In genomic region chr12:100186071-100186470, GRCh38 we compare ENCODE assay signal across 21 cellular contexts. TPM values are rescaled to one million over a fixed set of nuclear protein-coding genes. Genes with fewer than 3 reads are reported as not detected.
A peak's percentile ranks its signal among the peaks of the same experiment; 100 is the strongest.
DNase-seq lines count a peak whose midpoint lies in the region; ATAC-seq, FAIRE-seq and TF ChIP-seq lines count a peak whose summit lies in the region.
"Had no signal": no experiment of that assay in that cellular context is flagged by ENCODE, and none has a peak within 500 bp of the region (broad histone marks: within the 10 kb centered on the region; RNA-seq: fewer than 3 reads in every experiment).

No MANE protein-coding gene starts in this region.

- WGBS in GM23248 (ENCODE audit: low coverage in 1 of 2, low lambda C conversion rate in 2 of 2, missing lambda C conversion rate in 2 of 2), 2 experiments = 11% methylated on average over 6 of the region's 6 CpGs
- 94% methylated on average over 6 of the region's 6 CpGs for WGBS in GM12878 (ENCODE audit: insufficient coverage, insufficient replicate concordance, low lambda C conversion rate, missing lambda C conversion rate)
- 39% methylated on average over 6 of the region's 6 CpGs for WGBS in right cardiac atrium

- H3K9me3 ChIP-seq in GM23248 (ENCODE audit: low read depth) (no peaks in the 10 kb centered on the region), GM12878 (replicated peaks; ENCODE audit: control insufficient read depth, insufficient read depth, low read length) (no peaks in the 10 kb centered on the region; the same call in 2 of the 3 replicates), right cardiac atrium (ENCODE audit: control insufficient read depth, low read length) (no peaks in the 10 kb centered on the region), skeletal muscle satellite cell (replicated peaks; ENCODE audit: low read length) (no peaks in the 10 kb centered on the region), HAP-1 (no peaks in the 10 kb centered on the region)
- H3K9me3 ChIP-seq: adrenal gland, heart right ventricle had no signal

- H3K36me3 ChIP-seq in GM23248 (ENCODE audit: low read depth) (no peaks in the 10 kb centered on the region), GM12878 (ENCODE audit: control insufficient read depth in 2 of 2, insufficient read depth in 2 of 2, low read length in 1 of 2) (peaks cover 0 to 4% of the 10 kb centered on the region in 2 experiments; a peak in 2 of 4 replicates), skeletal muscle satellite cell (ENCODE audit: insufficient read depth, low read length) (no peaks in the 10 kb centered on the region), HAP-1 (replicated peaks) (peaks cover 2% of the 10 kb centered on the region)
- H3K36me3 ChIP-seq: adrenal gland, heart right ventricle, neural progenitor cell had no signal

- in situ Hi-C loops in GM23248 (cut with MboI) (no loop called here), GM12878 (cut with MboI) (no loop called here), HAP-1 (cut with MboI; ENCODE audit: low sequenced_read_pairs) (no loop called here)

- H4K20me1 ChIP-seq in GM23248 (ENCODE audit: insufficient read depth) (no peaks in the 10 kb centered on the region), GM12878 (ENCODE audit: control insufficient read depth, insufficient read depth) (no peaks in the 10 kb centered on the region)

- H3K27ac Mint-ChIP-seq in immature natural killer cell = no peak overlapping the region
- H3K27ac Mint-ChIP-seq: activated CD4-positive, alpha-beta T cell treated with anti-CD3 and anti-CD28 coated beads, Interleukin-2, amount 10 ng/mL, durations not matched to agents 24 days and 14 days; CD8-positive, alpha-beta memory T cell; neural progenitor cell had no signal

- intact Hi-C loops in GM12878 (cut with micrococcal nuclease; ENCODE audit: unreplicated experiment) = no loop called here
- intact Hi-C loops in right cardiac atrium (cut with DNase I) = no loop called here

- RAD21 ChIA-PET in GM12878 (lab: Charles Lee; ENCODE audit: unreplicated experiment) = no interaction called here

- SMC1A ChIA-PET in GM12878 (lab: Charles Lee; ENCODE audit: uncharacterized antibody, unreplicated experiment) = interaction anchor here (0.7 to 1.4 kb wide), 7 partner anchors 9 to 50 kb away, joined by 3 to 5 read pairs (median 3); partner anchors contain the start of gene ACTR6

- no peak for FAIRE-seq in GM12878 (lab: Jason Lieb, UNC)

- no peak overlapping the region for H3K4me3 Mint-ChIP-seq in immature natural killer cell
- H3K4me3 Mint-ChIP-seq: activated CD4-positive, alpha-beta T cell treated with anti-CD3 and anti-CD28 coated beads, Interleukin-2, amount 10 ng/mL, durations not matched to agents 24 days and 14 days; CD8-positive, alpha-beta memory T cell; neural progenitor cell had no signal

- H3K4me1 ChIP-seq in GM23248 (ENCODE audit: insufficient read depth) = peaks cover 11% of the 10 kb centered on the region
- peaks cover 21% of the 10 kb centered on the region for H3K4me1 ChIP-seq in GM12878 (ENCODE audit: control insufficient read depth, insufficient read depth, low read length)
- peaks cover 2% of the 10 kb centered on the region for H3K4me1 ChIP-seq in right cardiac atrium (ENCODE audit: control insufficient read depth, insufficient read depth, low read length)
- H3K4me1 ChIP-seq in skeletal muscle satellite cell (ENCODE audit: control insufficient read depth, insufficient read depth, low read length) = no peaks in the 10 kb centered on the region
- H3K4me1 ChIP-seq in HAP-1 = no peaks in the 10 kb centered on the region
- H3K4me1 ChIP-seq: adrenal gland had no signal

- CTCF ChIA-PET in GM12878 (lab: Yijun Ruan, JAX) = interaction anchor here (0.5 to 1.8 kb wide), 6 partner anchors 10 to 43 kb away, joined by 3 to 11 read pairs (median 3); no protein-coding TSS in a partner anchor

- H3K9ac ChIP-seq in GM23248 (peak overlapping the region; percentile 22; the same call in 1 of the 2 replicates), GM12878 (ENCODE audit: control insufficient read depth, insufficient read depth, low read length) (no peak overlapping the region), skeletal muscle satellite cell (ENCODE audit: low read depth, low read length) (no peak overlapping the region)
- H3K9ac ChIP-seq: neural progenitor cell had no signal

- ATAC-seq in GM12878 = no peak
- peak; percentile 57 to 66 for ATAC-seq in right cardiac atrium
- ATAC-seq in GM21515 (IDR thresholded peaks at IDR 0.05; ENCODE audit: unreplicated experiment) = no peak

- H3K27me3 ChIP-seq in GM23248 (replicated peaks; ENCODE audit: insufficient read depth) = no peaks in the 10 kb centered on the region
- no peaks in the 10 kb centered on the region for H3K27me3 ChIP-seq in GM12878 (replicated peaks in 1 of 2; ENCODE audit: control insufficient read depth in 2 of 2, insufficient read depth in 2 of 2, low read length in 1 of 2)
- H3K27me3 ChIP-seq in right cardiac atrium (ENCODE audit: control insufficient read depth, insufficient read depth) = no peaks in the 10 kb centered on the region
- H3K27me3 ChIP-seq in skeletal muscle satellite cell (ENCODE audit: control insufficient read depth, insufficient read depth, low read length) = no peaks in the 10 kb centered on the region
- no peaks in the 10 kb centered on the region for H3K27me3 ChIP-seq in HAP-1 (ENCODE audit: low read depth)
- H3K27me3 ChIP-seq: adrenal gland, heart right ventricle, neural progenitor cell had no signal

- peak overlapping the region; percentile 59 for H3K4me2 ChIP-seq in GM23248 (ENCODE audit: unreplicated experiment)
- H3K4me2 ChIP-seq in GM12878 (ENCODE audit: control insufficient read depth, insufficient read depth) = peak overlapping the region; percentile 81; the same call in 1 of the 2 replicates
- H3K4me2 ChIP-seq in skeletal muscle satellite cell (ENCODE audit: low read length) = peak overlapping the region; percentile 53
- H3K4me2 ChIP-seq: neural progenitor cell had no signal

- no peaks in the 10 kb centered on the region for H3K79me2 ChIP-seq in GM23248 (ENCODE audit: insufficient read depth)
- no peaks in the 10 kb centered on the region; the same call in 1 of the 2 replicates for H3K79me2 ChIP-seq in GM12878 (ENCODE audit: control insufficient read depth, insufficient read depth, low read length)

- TF ChIP-seq CTCF in GM12878 (IDR thresholded peaks at IDR 0.05 in 2 of 3, conservative IDR thresholded peaks at IDR 0.05 in 1 of 3; ENCODE audit: control insufficient read depth in 2 of 3, extremely low read depth in 1 of 3, insufficient read depth in 1 of 3, low read depth in 3 of 3, low read length in 3 of 3) = no peak

- peak overlapping the region; percentile 83 for H2AFZ ChIP-seq in GM23248
- H2AFZ ChIP-seq in GM12878 (ENCODE audit: control insufficient read depth, low read depth, low read length) = no peak overlapping the region
- H2AFZ ChIP-seq: neural progenitor cell had no signal

- no peaks in the 10 kb centered on the region for H3K9me2 ChIP-seq in GM23248 (ENCODE audit: insufficient read depth)

- POLR2A ChIA-PET in GM12878 (lab: Charles Lee) = no interaction called here

- peaks cover 0 to 4% (median 3%) of the 10 kb centered on the region in 3 donors for H3K36me3 Mint-ChIP-seq in immature natural killer cell

- no TSS peak for BruUV-seq in GM12878 (replicated peaks; lab: Mats Ljungman, UMichigan)

- no peaks in the 10 kb centered on the region for H3F3A ChIP-seq in GM23248 (ENCODE audit: insufficient read depth)

- no peaks in the 10 kb centered on the region for H3K27me3 Mint-ChIP-seq in immature natural killer cell (ENCODE audit: low read depth in 3 of 3)
- H3K27me3 Mint-ChIP-seq: activated CD4-positive, alpha-beta T cell treated with anti-CD3 and anti-CD28 coated beads, Interleukin-2, amount 10 ng/mL, durations not matched to agents 24 days and 14 days; CD8-positive, alpha-beta memory T cell had no signal

- H3K27ac ChIP-seq in GM23248 (no peak overlapping the region), GM12878 (ENCODE audit: control insufficient read depth, insufficient read depth) (no peak overlapping the region), right cardiac atrium (ENCODE audit: low read length) (no peak overlapping the region)
- H3K27ac ChIP-seq: neural progenitor cell had no signal

- no peaks in the 10 kb centered on the region for H3K4me1 Mint-ChIP-seq in immature natural killer cell

- peak; percentile 31 for DNase-seq in GM23248
- DNase-seq in GM12878 (ENCODE audit: low read depth, low spot score) = no peak
- DNase-seq in right cardiac atrium = peak in 1 of 3 donors; percentile 51
- no peak for DNase-seq in immature natural killer cell
- no peak for DNase-seq in iPS-NIHi11 (ENCODE audit: low spot score)
- DNase-seq in HAP-1 (ENCODE audit: low spot score in 2 of 2) = no peak
- DNase-seq: activated CD4-positive, alpha-beta T cell treated with anti-CD3 and anti-CD28 coated beads, Interleukin-2, amount 10 ng/mL, durations not matched to agents 24 days and 14 days; activated CD8-positive, alpha-beta memory T cell treated with anti-CD3 and anti-CD28 coated beads, Interleukin-2, amount 50 U/mL, for 4 hours; adrenal gland; CD8-positive, alpha-beta memory T cell; DND-41; heart right ventricle; Karpas-422; NCI-H1436 treated with DMSO at 0.1 percent for 48 hours; NCI-H345; retina; stimulated activated naive CD4-positive, alpha-beta T cell treated with Interleukin-2 at 50 U/mL for 16 hours; SW 1271 had no signal

- no peak for TF ChIP-seq RAD21 in GM12878 (IDR thresholded peaks at IDR 0.05; ENCODE audit: insufficient read depth, low read depth, low read length)

- no peak for TF ChIP-seq POLR2A in GM12878 (IDR thresholded peaks at IDR 0.05; ENCODE audit: low read depth, low read length)

- H3K4me3 ChIP-seq in GM23248 (peak overlapping the region; percentile 43), GM12878 (no peak overlapping the region), right cardiac atrium (ENCODE audit: low read length) (no peak overlapping the region), skeletal muscle satellite cell (ENCODE audit: low read length) (no peak overlapping the region), HAP-1 (no peak overlapping the region)
- H3K4me3 ChIP-seq: adrenal gland, neural progenitor cell had no signal

- H3K9me3 Mint-ChIP-seq in immature natural killer cell = no peaks in the 10 kb centered on the region
- H3K9me3 Mint-ChIP-seq: activated CD4-positive, alpha-beta T cell treated with anti-CD3 and anti-CD28 coated beads, Interleukin-2, amount 10 ng/mL, durations not matched to agents 24 days and 14 days; CD8-positive, alpha-beta memory T cell; neural progenitor cell had no signal

- TF ChIP-seq EP300 in GM12878 (IDR thresholded peaks at IDR 0.05; ENCODE audit: borderline replicate concordance in 1 of 2, control insufficient read depth in 1 of 2, low read depth in 2 of 2, low read length in 2 of 2) = no peak

RNA-seq across cellular contexts. Expression of gene ACTR6, which starts 14.5 kb away (rescaled TPM):
- 25.1 and 36.3 TPM in 2 replicates for total RNA-seq in GM23248 (2014; rRNA removed; shearing (Covaris generic))
- 29.7 and 31.5 TPM in 2 replicates for polyA plus RNA-seq in GM23248 (2016; fragmentation: Nextera tagmentation; extraction: Ambion mirVana)
- total RNA-seq in GM12878 (2013; cell fraction: nucleolus; rRNA removed) = 27.3 and 40.9 TPM in 2 replicates
- total RNA-seq in GM12878 (2014; rRNA removed) = 17.4 and 23.6 TPM in 2 replicates
- 38.4 and 40.2 TPM in 2 replicates for total RNA-seq in GM12878 (2014; rRNA removed; fragmentation: Illumina TruSeq; extraction: Trizol)
- total RNA-seq in GM12878 (2021) = 35.6 and 40.7 TPM in 2 replicates
- 9.8 TPM for polyA plus RNA-seq in GM12878 (2011; ENCODE audit: low read depth)
- polyA plus RNA-seq in GM12878 (2011; rRNA removed) = 40.2 and 70.8 TPM in 2 replicates
- polyA plus RNA-seq in GM12878 (2011; cell fraction: cytosol; rRNA removed) = 13.8 and 19.5 TPM in 2 replicates
- 12.1 and 18.7 TPM in 2 replicates for polyA plus RNA-seq in GM12878 (2011; cell fraction: nucleus; rRNA removed)
- 17.9 and 29.4 TPM in 2 replicates for polyA plus RNA-seq in GM12878 (2012)
- polyA plus RNA-seq in GM12878 (2014; fragmentation: Illumina TruSeq; extraction: Trizol) = 37.2 and 47.4 TPM in 2 replicates
- 10 to 100 TPM; 56.1 to 62.4 TPM for polyA plus RNA-seq in GM12878 (2014; fragmentation: Nextera tagmentation; extraction: Ambion mirVana)
- 15.9 and 22.7 TPM in 2 replicates for polyA plus RNA-seq in GM12878 (2014; rRNA removed)
- polyA plus RNA-seq in GM12878 (2016; fragmentation: Nextera tagmentation; extraction: Ambion mirVana) = 10 to 100 TPM; 45.6 to 48.5 TPM
- polyA minus RNA-seq in GM12878 (2011; rRNA and poly(A)+ RNA removed) = 7.2 and 8.9 TPM in 2 replicates
- 4.0 and 5.9 TPM in 2 replicates for polyA minus RNA-seq in GM12878 (2011; cell fraction: cytosol; rRNA and poly(A)+ RNA removed)
- 9.1 and 12.2 TPM in 2 replicates for polyA minus RNA-seq in GM12878 (2011; cell fraction: nucleus; rRNA and poly(A)+ RNA removed)
- 10 to 100 TPM; 19.0 to 29.9 (median 23.6) TPM for total RNA-seq in right cardiac atrium
- 19.2 TPM for polyA plus RNA-seq in right cardiac atrium
- total RNA-seq in skeletal muscle satellite cell (2012; rRNA removed) = 13.8 and 17.0 TPM in 2 replicates
- polyA plus RNA-seq in immature natural killer cell = 10 to 100 TPM; 40.6 to 54.6 (median 41.3) TPM

RNA-seq across cellular contexts. Expression of gene BLTP3B, which starts 43.4 kb away (rescaled TPM):
- total RNA-seq in GM23248 (2014; rRNA removed; shearing (Covaris generic)) = 26.2 and 31.0 TPM in 2 replicates
- 14.9 and 17.7 TPM in 2 replicates for polyA plus RNA-seq in GM23248 (2016; fragmentation: Nextera tagmentation; extraction: Ambion mirVana)
- total RNA-seq in GM12878 (2013; cell fraction: nucleolus; rRNA removed) = 45.2 and 53.4 TPM in 2 replicates
- total RNA-seq in GM12878 (2014; rRNA removed) = 22.2 and 27.5 TPM in 2 replicates
- total RNA-seq in GM12878 (2014; rRNA removed; fragmentation: Illumina TruSeq; extraction: Trizol) = 23.6 and 24.2 TPM in 2 replicates
- total RNA-seq in GM12878 (2021) = 15.6 and 18.5 TPM in 2 replicates
- polyA plus RNA-seq in GM12878 (2011; ENCODE audit: low read depth) = 6.8 TPM
- polyA plus RNA-seq in GM12878 (2011; rRNA removed) = 22.8 and 34.2 TPM in 2 replicates
- polyA plus RNA-seq in GM12878 (2011; cell fraction: cytosol; rRNA removed) = 10.4 and 12.2 TPM in 2 replicates
- polyA plus RNA-seq in GM12878 (2011; cell fraction: nucleus; rRNA removed) = 7.3 and 8.7 TPM in 2 replicates
- polyA plus RNA-seq in GM12878 (2012) = 11.2 and 12.2 TPM in 2 replicates
- 19.9 and 20.1 TPM in 2 replicates for polyA plus RNA-seq in GM12878 (2014; fragmentation: Illumina TruSeq; extraction: Trizol)
- polyA plus RNA-seq in GM12878 (2014; fragmentation: Nextera tagmentation; extraction: Ambion mirVana) = 1 to 10 TPM; 3.6 to 6.2 TPM
- polyA plus RNA-seq in GM12878 (2014; rRNA removed) = 9.2 and 10.1 TPM in 2 replicates
- 10 to 100 TPM; 12.1 to 15.4 TPM for polyA plus RNA-seq in GM12878 (2016; fragmentation: Nextera tagmentation; extraction: Ambion mirVana)
- 34.8 and 102 TPM in 2 replicates for polyA minus RNA-seq in GM12878 (2011; rRNA and poly(A)+ RNA removed)
- polyA minus RNA-seq in GM12878 (2011; cell fraction: cytosol; rRNA and poly(A)+ RNA removed) = 15.2 and 17.3 TPM in 2 replicates
- polyA minus RNA-seq in GM12878 (2011; cell fraction: nucleus; rRNA and poly(A)+ RNA removed) = 16.2 and 21.2 TPM in 2 replicates
- 10 to 100 TPM; 13.8 to 20.1 (median 15.9) TPM for total RNA-seq in right cardiac atrium
- polyA plus RNA-seq in right cardiac atrium = 6.5 TPM
- total RNA-seq in skeletal muscle satellite cell (2012; rRNA removed) = 45.6 and 46.1 TPM in 2 replicates
- 10 to 100 TPM; 15.6 to 24.8 (median 16.4) TPM for polyA plus RNA-seq in immature natural killer cell

Comparison
In these comparisons a context has a peak if more than half of its experiments do, and no peak if none do; other contexts are left out.
1. ATAC-seq: peak in right cardiac atrium (2 of 2); none in GM12878 (single experiment) and GM21515 (single experiment).
2. Peak in every context shown above with its lines, with median percentiles within 50 percentile points of each other: H3K4me2 ChIP-seq.